14 cellular contexts compared by ENCODE assay signal in the genomic region with DNA sequence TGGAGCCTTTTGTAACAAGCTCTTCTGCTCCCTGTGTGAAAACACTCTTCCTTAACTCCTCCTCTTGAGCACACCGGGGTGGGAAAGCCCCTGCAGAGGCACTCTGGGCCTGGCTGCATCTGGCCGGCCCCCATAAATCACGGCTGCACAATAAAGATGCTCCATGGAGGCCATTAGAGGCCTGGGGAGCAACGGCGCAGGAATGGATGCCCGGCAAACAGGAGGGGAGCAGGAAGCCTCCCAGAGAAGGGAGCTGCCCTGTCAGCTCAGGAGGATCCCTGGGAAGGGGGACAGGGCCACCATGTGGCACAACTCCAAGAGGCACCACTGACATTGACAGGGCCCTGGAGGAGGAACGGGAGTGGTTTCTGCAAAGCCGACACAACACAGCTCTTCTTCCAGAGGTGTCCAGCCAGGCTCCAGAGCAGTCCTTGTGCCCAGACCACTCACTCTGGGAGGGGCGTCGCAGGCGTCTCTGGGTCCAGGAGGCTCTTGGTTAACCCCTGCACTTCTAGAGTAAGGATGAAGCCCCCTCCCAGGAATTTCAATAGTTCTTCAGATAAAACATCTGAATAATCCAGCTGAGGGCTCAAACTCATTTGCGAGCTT.
A peak's percentile ranks its signal among the peaks of the same experiment; 100 is the strongest.
DNase-seq lines count a peak whose midpoint lies in the region; ATAC-seq lines count a peak whose summit lies in the region.
"Had no signal": no experiment of that assay in that cellular context is flagged by ENCODE, and none has a peak within 500 bp of the region (broad histone marks: within the 10 kb centered on the region; RNA-seq: fewer than 3 reads in every experiment).

No MANE protein-coding gene starts in this region.

- no peak overlapping the region for H3K27ac Mint-ChIP-seq in effector memory CD8-positive, alpha-beta T cell
- H3K27ac Mint-ChIP-seq: activated naive CD4-positive, alpha-beta T cell treated with anti-CD3 and anti-CD28 coated beads, Interleukin-2, amount 10 ng/mL, durations not matched to agents 7 days and 5 days had no signal

- H3K9me3 Mint-ChIP-seq in effector memory CD8-positive, alpha-beta T cell, result peaks cover 0 to 9% of the 10 kb centered on the region in 2 donors
- H3K9me3 Mint-ChIP-seq: activated naive CD4-positive, alpha-beta T cell treated with anti-CD3 and anti-CD28 coated beads, Interleukin-2, amount 10 ng/mL, durations not matched to agents 7 days and 5 days had no signal

- DNase-seq in COR-L47 (lab: John Stamatoyannopoulos, UW) (peak; percentile 91), NCI-H128 (lab: John Stamatoyannopoulos, UW; ENCODE audit: unreplicated experiment) (peak; percentile 83), NCI-H526 treated with DMSO at 0.1 percent for 48 hours (lab: John Stamatoyannopoulos, UW) (peak; percentile 17), iPS DF 4.7 (ENCODE audit: extremely low read depth, low spot score) (peak; percentile 41), RPMI8226 (no peak), NCI-H226 (no peak)
- no peak for DNase-seq in effector memory CD8-positive, alpha-beta T cell
- DNase-seq: activated naive CD4-positive, alpha-beta T cell treated with anti-CD3 and anti-CD28 coated beads, Interleukin-2, amount 10 ng/mL, durations not matched to agents 7 days and 5 days; effector CD8-positive, alpha-beta T cell; kidney; MM.1S; NK-92 treated with Interleukin-12 subunit alpha and Interleukin-12 subunit beta, amount 100 ng/mL, for 24 hours; transverse colon had no signal

- no peak for ATAC-seq in HG02610 (IDR thresholded peaks at IDR 0.05; ENCODE audit: unreplicated experiment)
- no peak for ATAC-seq in effector memory CD8-positive, alpha-beta T cell (replicated peaks)

- H3K4me1 Mint-ChIP-seq in effector memory CD8-positive, alpha-beta T cell (ENCODE audit: low read depth in 2 of 2), result no peaks in the 10 kb centered on the region
- H3K4me1 Mint-ChIP-seq: activated naive CD4-positive, alpha-beta T cell treated with anti-CD3 and anti-CD28 coated beads, Interleukin-2, amount 10 ng/mL, durations not matched to agents 7 days and 5 days had no signal

- H3K36me3 Mint-ChIP-seq in effector memory CD8-positive, alpha-beta T cell (ENCODE audit: insufficient read depth), result no peaks in the 10 kb centered on the region
- H3K36me3 Mint-ChIP-seq: activated naive CD4-positive, alpha-beta T cell treated with anti-CD3 and anti-CD28 coated beads, Interleukin-2, amount 10 ng/mL, durations not matched to agents 7 days and 5 days had no signal

- no peaks in the 10 kb centered on the region for H3K27me3 Mint-ChIP-seq in effector memory CD8-positive, alpha-beta T cell
- H3K27me3 Mint-ChIP-seq: activated naive CD4-positive, alpha-beta T cell treated with anti-CD3 and anti-CD28 coated beads, Interleukin-2, amount 10 ng/mL, durations not matched to agents 7 days and 5 days had no signal

- H3K4me3 Mint-ChIP-seq in effector memory CD8-positive, alpha-beta T cell, result no peak overlapping the region
- H3K4me3 Mint-ChIP-seq: activated naive CD4-positive, alpha-beta T cell treated with anti-CD3 and anti-CD28 coated beads, Interleukin-2, amount 10 ng/mL, durations not matched to agents 7 days and 5 days had no signal

Comparison
In these comparisons a context has a peak if more than half of its experiments do, and no peak if none do; other contexts are left out.
1. DNase-seq: peak in COR-L47 (single experiment), NCI-H128 (single experiment), NCI-H526 treated with DMSO at 0.1 percent for 48 hours (single experiment) and iPS DF 4.7 (single experiment); none in RPMI8226 (single experiment), NCI-H226 (single experiment) and effector memory CD8-positive, alpha-beta T cell (0 of 3).